In the genomic region with DNA sequence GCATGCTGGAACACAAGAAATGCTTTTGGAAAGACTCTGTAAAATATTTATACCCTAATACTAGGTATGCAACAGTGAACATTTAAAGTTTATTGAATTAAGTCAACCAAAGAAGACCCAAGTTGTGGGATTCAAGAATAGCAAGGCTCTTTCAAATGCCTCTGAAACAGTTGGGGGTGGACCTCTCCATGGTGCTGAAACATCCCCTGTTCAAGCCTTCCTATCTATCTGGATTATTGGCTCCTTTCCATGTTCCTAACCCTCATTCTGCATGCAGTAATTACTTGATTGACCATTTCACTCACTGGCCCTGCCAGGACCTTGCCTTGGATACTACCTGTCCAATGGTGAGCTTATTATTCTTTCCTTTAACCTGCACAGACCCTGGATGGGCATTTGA, we compare ENCODE assay signal across 10 cellular contexts.
DNase-seq lines count a peak whose midpoint lies in the region; ATAC-seq, FAIRE-seq and TF ChIP-seq lines count a peak whose summit lies in the region.
"Had no signal": no experiment of that assay in that cellular context is flagged by ENCODE, and none has a peak within 500 bp of the region (broad histone marks: within the 10 kb centered on the region; RNA-seq: fewer than 3 reads in every experiment).

No MANE protein-coding gene starts in this region.

- POLR2A ChIA-PET in IMR-90 (lab: Charles Lee; ENCODE audit: unreplicated experiment): no interaction called here
- POLR2A ChIA-PET in HepG2 (lab: Yijun Ruan, JAX): no interaction called here

- H3K18ac ChIP-seq in IMR-90 (ENCODE audit: low read depth, low read length): no peak overlapping the region

- no peak overlapping the region for H3K4ac ChIP-seq in IMR-90 (ENCODE audit: low read depth, low read length)

- no peak overlapping the region for H4K5ac ChIP-seq in IMR-90 (ENCODE audit: low read depth, low read length)

- H3K27ac Mint-ChIP-seq in stimulated activated effector memory CD8-positive, alpha-beta T cell treated with anti-CD3 and anti-CD28 coated beads, Interleukin-12 subunit alpha, Interleukin-12 subunit beta, amount 100 ng/mL, for 72 hours: no peak overlapping the region
- no peak overlapping the region for H3K27ac Mint-ChIP-seq in T-helper 17 cell

- no TSS peak for BruUV-seq in IMR-90 (replicated peaks; lab: Mats Ljungman, UMichigan)
- no TSS peak for BruUV-seq in HepG2 (replicated peaks; lab: Mats Ljungman, UMichigan)

- no peak overlapping the region for H3K23ac ChIP-seq in IMR-90 (ENCODE audit: low read depth, low read length)

- TF ChIP-seq CTCF in IMR-90 (conservative IDR thresholded peaks at IDR 0.05; ENCODE audit: low read depth, low read length) (no peak), HepG2 (CRISPR knock-in tag; IDR thresholded peaks at IDR 0.05) (no peak)

- H3K4me2 ChIP-seq in IMR-90 (ENCODE audit: low read depth, low read length) (no peak overlapping the region), HepG2 (ENCODE audit: low read depth, low read length) (no peak overlapping the region)

- H4K20me1 ChIP-seq in IMR-90 (ENCODE audit: insufficient read depth, low read length) (no peaks in the 10 kb centered on the region), HepG2 (ENCODE audit: insufficient read depth, low read length) (no peaks in the 10 kb centered on the region)

- H3K9ac ChIP-seq in IMR-90 (ENCODE audit: low read depth, low read length): no peak overlapping the region
- H3K9ac ChIP-seq in HepG2 (ENCODE audit: insufficient read depth, low read depth, low read length): no peak overlapping the region

- peaks cover 3% of the 10 kb centered on the region for H3K9me3 Mint-ChIP-seq in stimulated activated effector memory CD8-positive, alpha-beta T cell treated with anti-CD3 and anti-CD28 coated beads, Interleukin-12 subunit alpha, Interleukin-12 subunit beta, amount 100 ng/mL, for 72 hours

- H3K9me3 ChIP-seq in IMR-90 (ENCODE audit: control insufficient read depth, insufficient read depth, low read length) (peaks cover 2% of the 10 kb centered on the region; the same call in 1 of the 2 replicates), HepG2 (ENCODE audit: low read length) (peaks cover 11% of the 10 kb centered on the region; the same call in 1 of the 2 replicates), T-helper 17 cell (ENCODE audit: control insufficient read depth, low read length, poor library complexity, severe bottlenecking) (no peaks in the 10 kb centered on the region)

- CTCF ChIA-PET in IMR-90 (lab: Yijun Ruan, JAX) (no interaction called here), HepG2 (lab: Yijun Ruan, JAX; ENCODE audit: low intra/inter-chr PET ratio, low total read pairs) (no interaction called here)

- no peak overlapping the region for H2BK120ac ChIP-seq in IMR-90 (ENCODE audit: low read depth, low read length)

- no peaks in the 10 kb centered on the region for H3K36me3 ChIP-seq in IMR-90 (ENCODE audit: control insufficient read depth, insufficient read depth, low read length)
- H3K36me3 ChIP-seq in HepG2 (replicated peaks in 1 of 2; ENCODE audit: control insufficient read depth in 1 of 2, insufficient read depth in 2 of 2, low read length in 2 of 2): no peaks in the 10 kb centered on the region

- no peak overlapping the region for H3K56ac ChIP-seq in IMR-90 (ENCODE audit: extremely low read depth, insufficient read depth, low read length)

- H3K4me3 Mint-ChIP-seq in stimulated activated effector memory CD8-positive, alpha-beta T cell treated with anti-CD3 and anti-CD28 coated beads, Interleukin-12 subunit alpha, Interleukin-12 subunit beta, amount 100 ng/mL, for 72 hours: no peak overlapping the region
- H3K4me3 Mint-ChIP-seq in T-helper 17 cell: no peak overlapping the region

- no peaks in the 10 kb centered on the region for H3K4me1 Mint-ChIP-seq in stimulated activated effector memory CD8-positive, alpha-beta T cell treated with anti-CD3 and anti-CD28 coated beads, Interleukin-12 subunit alpha, Interleukin-12 subunit beta, amount 100 ng/mL, for 72 hours
- H3K4me1 Mint-ChIP-seq in T-helper 17 cell: no peaks in the 10 kb centered on the region

- TF ChIP-seq POLR2A in IMR-90 (IDR thresholded peaks at IDR 0.05; ENCODE audit: low read depth, low read length) (no peak), HepG2 (IDR thresholded peaks at IDR 0.05; ENCODE audit: insufficient read depth in 1 of 2, low read depth in 2 of 2, low read length in 2 of 2) (no peak)

- no peak overlapping the region for H3K14ac ChIP-seq in IMR-90 (replicated peaks; ENCODE audit: low read depth, low read length)

- TF ChIP-seq RAD21 in IMR-90 (IDR thresholded peaks at IDR 0.05; ENCODE audit: low read length): no peak
- no peak for TF ChIP-seq RAD21 in HepG2 (CRISPR knock-in tag; IDR thresholded peaks at IDR 0.05)

- dilution Hi-C loops in IMR-90 (cut with HindIII; ENCODE audit: low sequenced_read_pairs, unreplicated experiment): no loop called here

- in situ Hi-C loops in IMR-90 (cut with MboI; ENCODE audit: low sequenced_read_pairs) (no loop called here), HepG2 (cut with HindIII; ENCODE audit: extremely low pct_ligation_motif_present, low pct_unique_long_range_greater_than_20kb) (no loop called here)

- no peak overlapping the region for H2AK9ac ChIP-seq in IMR-90 (replicated peaks; ENCODE audit: low read depth, low read length, poor library complexity)

- no peaks in the 10 kb centered on the region for H3K9me1 ChIP-seq in IMR-90 (ENCODE audit: insufficient read depth, low read length)

- no peak for ATAC-seq in IMR-90 (ENCODE audit: low read depth)
- no peak for ATAC-seq in HepG2
- no peak for ATAC-seq in stimulated activated effector memory CD8-positive, alpha-beta T cell treated with anti-CD3 and anti-CD28 coated beads, Interleukin-12 subunit alpha, Interleukin-12 subunit beta, amount 100 ng/mL, for 72 hours
- no peak for ATAC-seq in T-helper 17 cell

- H2AK5ac ChIP-seq in IMR-90 (ENCODE audit: low read depth, low read length): no peak overlapping the region

- TF ChIP-seq EP300 in HepG2 (IDR thresholded peaks at IDR 0.05; ENCODE audit: low read depth in 2 of 2, low read length in 2 of 2) (no peak), HepG2 (CRISPR knock-in tag; IDR thresholded peaks at IDR 0.05; ENCODE audit: borderline replicate concordance) (no peak)

- no peak overlapping the region for H3K27ac ChIP-seq in IMR-90 (ENCODE audit: insufficient read depth, low read length)
- H3K27ac ChIP-seq in HepG2 (ENCODE audit: extremely low read length, insufficient read depth, low read length): no peak overlapping the region

- H2AFZ ChIP-seq in IMR-90 (replicated peaks; ENCODE audit: low read length, poor library complexity) (no peak overlapping the region), HepG2 (ENCODE audit: low read length) (no peak overlapping the region)

- H4K8ac ChIP-seq in IMR-90 (ENCODE audit: low read depth in 2 of 2, low read length in 2 of 2): no peak overlapping the region

- peak; percentile 23 for FAIRE-seq in HepG2 (lab: Jason Lieb, UNC)
- FAIRE-seq: TTC549 had no signal

- no peaks in the 10 kb centered on the region for H3K79me1 ChIP-seq in IMR-90 (ENCODE audit: low read depth in 1 of 2, low read length in 2 of 2)

- H2BK15ac ChIP-seq in IMR-90 (ENCODE audit: low read depth, low read length): no peak overlapping the region

- intact Hi-C loops in IMR-90 (cut with micrococcal nuclease): no loop called here
- intact Hi-C loops in HepG2 (cut with micrococcal nuclease; ENCODE audit: unreplicated experiment): no loop called here

- H3K79me2 ChIP-seq in HepG2 (ENCODE audit: insufficient read depth, low read length): no peaks in the 10 kb centered on the region

- H3K27me3 ChIP-seq in IMR-90 (ENCODE audit: control insufficient read depth, insufficient read depth, low read length) (no peaks in the 10 kb centered on the region), HepG2 (ENCODE audit: control insufficient read depth in 1 of 2, insufficient read depth in 2 of 2, low read length in 2 of 2) (no peaks in the 10 kb centered on the region)

- H3K27me3 Mint-ChIP-seq in T-helper 17 cell: no peaks in the 10 kb centered on the region

- no peaks in the 10 kb centered on the region for H3K4me1 ChIP-seq in IMR-90 (ENCODE audit: control insufficient read depth, insufficient read depth, low read length)
- H3K4me1 ChIP-seq in HepG2 (ENCODE audit: insufficient read depth, low read length): no peaks in the 10 kb centered on the region

- no peak overlapping the region for H2BK20ac ChIP-seq in IMR-90 (ENCODE audit: low read depth, low read length)

- H4K91ac ChIP-seq in IMR-90 (ENCODE audit: insufficient read depth, low read depth, low read length): no peak overlapping the region

- H3K4me3 ChIP-seq in IMR-90 (ENCODE audit: insufficient read depth, low read depth, low read length) (no peak overlapping the region), HepG2 (replicated peaks in 1 of 3; ENCODE audit: insufficient read depth in 1 of 3, low read depth in 2 of 3, low read length in 3 of 3) (no peak overlapping the region)

- H3K36me3 Mint-ChIP-seq in stimulated activated effector memory CD8-positive, alpha-beta T cell treated with anti-CD3 and anti-CD28 coated beads, Interleukin-12 subunit alpha, Interleukin-12 subunit beta, amount 100 ng/mL, for 72 hours: no peaks in the 10 kb centered on the region
- no peaks in the 10 kb centered on the region for H3K36me3 Mint-ChIP-seq in T-helper 17 cell (ENCODE audit: low read depth)

- H2BK5ac ChIP-seq in IMR-90 (ENCODE audit: low read depth, low read length, poor library complexity, severe bottlenecking): no peak overlapping the region

- DNase-seq in ELF-1 (ENCODE audit: low read depth, low spot score) (peak; percentile 4), IMR-90 (peak; percentile 4), amniotic epithelial cell (ENCODE audit: low read depth) (peak; percentile 4), HepG2 (ENCODE audit: low spot score) (peak; percentile 4), NCI-H1105 treated with DMSO at 0.1 percent for 48 hours (lab: John Stamatoyannopoulos, UW) (no peak), amniotic stem cell (lab: John Stamatoyannopoulos, UW) (no peak), T-helper 17 cell (no peak)
- DNase-seq in stimulated activated effector memory CD8-positive, alpha-beta T cell treated with anti-CD3 and anti-CD28 coated beads, Interleukin-12 subunit alpha, Interleukin-12 subunit beta, amount 100 ng/mL, for 72 hours (ENCODE audit: low spot score in 2 of 2): no peak
- DNase-seq: effector CD8-positive, alpha-beta T cell had no signal

TF ChIP-seq in HepG2, 621 proteins besides CTCF, POLR2A, EP300 and RAD21 (continues in another document):
- TF ChIP-seq EHMT2 (IDR thresholded peaks at IDR 0.05; ENCODE audit: borderline replicate concordance, low read depth, low read length) (peak; percentile 95), THYN1 (CRISPR knock-in tag; IDR thresholded peaks at IDR 0.05; ENCODE audit: borderline replicate concordance, low read depth) (no peak), WIZ (CRISPR knock-in tag; IDR thresholded peaks at IDR 0.05) (0 out of 2 replicates have a peak, but pooled peaks have one; percentile 80)

Comparison
In these comparisons a context has a peak if more than half of its experiments do, and no peak if none do; other contexts are left out.
1. DNase-seq: peak in ELF-1 (single experiment), IMR-90 (single experiment), amniotic epithelial cell (single experiment) and HepG2 (single experiment); none in stimulated activated effector memory CD8-positive, alpha-beta T cell treated with anti-CD3 and anti-CD28 coated beads, Interleukin-12 subunit alpha, Interleukin-12 subunit beta, amount 100 ng/mL, for 72 hours (0 of 2), NCI-H1105 treated with DMSO at 0.1 percent for 48 hours (single experiment), amniotic stem cell (single experiment) and T-helper 17 cell (0 of 3).